Comparison of ENCODE assay signal across 8 cellular contexts in the genomic region with DNA sequence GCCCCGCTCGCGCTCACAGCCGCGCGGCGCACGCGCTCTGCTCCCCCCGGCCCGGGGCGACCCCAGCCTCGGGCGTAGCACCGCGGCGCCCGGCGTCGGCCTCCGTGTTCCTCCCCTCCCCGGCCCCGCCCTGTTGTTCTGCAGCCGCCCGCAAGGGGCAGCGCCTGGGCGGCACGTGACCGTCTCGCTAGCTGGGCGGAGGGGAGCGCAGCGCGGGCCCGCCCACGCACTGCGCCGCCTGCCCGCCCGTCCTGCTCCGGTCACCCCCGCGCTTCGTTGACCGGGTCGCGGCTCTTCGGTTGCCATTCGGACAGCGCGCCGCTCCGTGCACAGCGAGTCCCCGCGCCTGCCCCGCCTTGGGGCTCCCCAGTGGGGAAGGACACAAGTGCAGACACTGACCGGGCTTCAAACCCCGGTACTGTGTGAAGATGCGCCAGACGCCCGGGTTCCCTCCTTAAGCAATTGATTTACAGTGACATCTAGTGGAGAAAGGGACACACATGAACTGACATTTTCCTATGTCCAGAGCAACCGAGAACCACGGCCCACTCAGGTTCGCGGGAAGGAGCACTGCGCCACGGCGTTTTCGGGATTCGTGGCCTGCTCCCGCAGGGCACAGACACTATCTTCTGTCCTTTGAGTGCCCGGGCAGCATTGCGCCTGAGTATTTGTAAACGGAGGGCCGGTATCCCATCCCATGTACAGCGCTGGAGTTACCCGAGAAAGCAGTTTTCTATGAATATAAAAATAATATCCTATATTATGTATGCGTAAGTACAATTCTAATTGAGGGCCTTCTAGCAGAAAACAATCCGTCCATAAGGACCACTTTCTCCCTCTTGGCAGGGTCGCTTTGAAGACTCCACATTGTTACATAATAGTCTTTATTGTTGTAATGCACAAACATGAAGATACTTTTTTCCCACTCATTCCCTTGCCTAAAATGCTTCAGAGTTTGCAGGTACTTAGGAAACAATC. TPM values are rescaled to one million over a fixed set of nuclear protein-coding genes. Genes with fewer than 3 reads are reported as not detected.
DNase-seq lines count a peak whose midpoint lies in the region; ATAC-seq and FAIRE-seq lines count a peak whose summit lies in the region.

No MANE protein-coding gene starts in this region.

- peak overlapping the region; percentile 33 for H3K27ac ChIP-seq in mesenchymal stem cell (ENCODE audit: low read length, poor library complexity, severe bottlenecking)

- H3K9me3 ChIP-seq in endocrine pancreas (ENCODE audit: control insufficient read depth, low read length) (no peaks in the 10 kb centered on the region), mesenchymal stem cell (ENCODE audit: control insufficient read depth, low read length) (no peaks in the 10 kb centered on the region)

- H3K4me3 ChIP-seq in endocrine pancreas (ENCODE audit: control insufficient read depth, insufficient read depth, low read length): peak overlapping the region; percentile 62
- H3K4me3 ChIP-seq in mesenchymal stem cell (ENCODE audit: insufficient read depth in 1 of 2, low read depth in 1 of 2, low read length in 2 of 2): peak overlapping the region; percentile 97 to 99

- peak overlapping the region; percentile 89 to 99 for H3K18ac ChIP-seq in mesenchymal stem cell (ENCODE audit: low read depth in 1 of 2, low read length in 2 of 2)

- no peak overlapping the region for H2BK5ac ChIP-seq in mesenchymal stem cell (ENCODE audit: low read depth, low read length, poor library complexity, severe bottlenecking)

- peak overlapping the region in 1 of 2 experiments; percentile 45 for H3K14ac ChIP-seq in mesenchymal stem cell (ENCODE audit: low read length in 2 of 2)

- H3K9ac ChIP-seq in endocrine pancreas (ENCODE audit: control insufficient read depth, insufficient read depth, low read length) (peak overlapping the region; percentile 55), mesenchymal stem cell (ENCODE audit: low read length) (peak overlapping the region; percentile 86)

- H3K27me3 ChIP-seq in endocrine pancreas (ENCODE audit: control insufficient read depth, insufficient read depth, low read length) (no peaks in the 10 kb centered on the region), mesenchymal stem cell (ENCODE audit: control insufficient read depth in 1 of 2, insufficient read depth in 1 of 2, low read length in 2 of 2) (peaks cover 7 to 15% of the 10 kb centered on the region in 2 experiments)

- H3K79me1 ChIP-seq in mesenchymal stem cell (replicated peaks; ENCODE audit: low read length, poor library complexity, severe bottlenecking): no peaks in the 10 kb centered on the region

- H4K8ac ChIP-seq in mesenchymal stem cell (ENCODE audit: low read length): peak overlapping the region; percentile 42

- peak overlapping the region in 1 of 2 experiments; percentile 33 for H2BK12ac ChIP-seq in mesenchymal stem cell (ENCODE audit: low read length in 2 of 2)

- peak; percentile 87 for FAIRE-seq in HTR-8/SVneo (lab: Jason Lieb, UNC)

- peak; percentile 94 for DNase-seq in COR-L47 (lab: John Stamatoyannopoulos, UW)
- peak; percentile 91 for DNase-seq in HTR-8/SVneo (ENCODE audit: insufficient read length, low spot score)
- peak; percentile 89 to 93 for DNase-seq in NOMO-1 (lab: John Stamatoyannopoulos, UW; ENCODE audit: unreplicated experiment in 2 of 2)
- peak; percentile 85 for DNase-seq in activated CD8-positive, alpha-beta memory T cell treated with anti-CD3 and anti-CD28 coated beads, Interleukin-2, amount 50 U/mL, for 1 hour (ENCODE audit: extremely low read depth)
- peak; percentile 94 for DNase-seq in mesenchymal stem cell
- peak; percentile 85 for DNase-seq in stimulated activated CD8-positive, alpha-beta memory T cell treated with anti-CD3 and anti-CD28 coated beads, Interleukin-12 subunit alpha, Interleukin-12 subunit beta, amount 100 ng/mL, for 24 hours (ENCODE audit: extremely low read depth)

- peak overlapping the region; percentile 87 for H4K91ac ChIP-seq in mesenchymal stem cell (ENCODE audit: low read length)

- H3K4me2 ChIP-seq in mesenchymal stem cell (ENCODE audit: low read length, poor library complexity, severe bottlenecking): peak overlapping the region; percentile 69

- peak overlapping the region in 1 of 2 experiments; percentile 6 for H3K4ac ChIP-seq in mesenchymal stem cell (ENCODE audit: low read depth in 1 of 2, low read length in 2 of 2)

- H2BK120ac ChIP-seq in mesenchymal stem cell (ENCODE audit: low read depth, low read length): no peak overlapping the region

- H2AFZ ChIP-seq in mesenchymal stem cell (ENCODE audit: low read depth, low read length): peak overlapping the region; percentile 85

- H3K36me3 ChIP-seq in endocrine pancreas (ENCODE audit: control insufficient read depth, insufficient read depth, low read length) (no peaks in the 10 kb centered on the region), mesenchymal stem cell (ENCODE audit: control insufficient read depth in 1 of 2, insufficient read depth in 2 of 2, low read depth in 1 of 2, low read length in 2 of 2) (no peaks in the 10 kb centered on the region)

- no peak overlapping the region for H2AK5ac ChIP-seq in mesenchymal stem cell (ENCODE audit: low read length, severe bottlenecking)

- 1% methylated on average over 73 of the region's 81 CpGs for WGBS in mesenchymal stem cell

- ATAC-seq in GM21381 (IDR thresholded peaks at IDR 0.05; ENCODE audit: unreplicated experiment): peak; percentile 79

- H3K4me1 ChIP-seq in endocrine pancreas (ENCODE audit: control insufficient read depth, insufficient read depth, low read length) (no peaks in the 10 kb centered on the region), mesenchymal stem cell (ENCODE audit: control insufficient read depth, insufficient read depth, low read depth, low read length) (no peaks in the 10 kb centered on the region)

- peak overlapping the region; percentile 63 for H2BK15ac ChIP-seq in mesenchymal stem cell (ENCODE audit: low read depth, poor library complexity, severe bottlenecking)

- H3K23ac ChIP-seq in mesenchymal stem cell (ENCODE audit: low read length in 2 of 2): no peak overlapping the region

RNA-seq across cellular contexts. Expression of a gene that starts 0.6 kb away (rescaled TPM):
- polyA plus RNA-seq in mesenchymal stem cell (2013, experiment 1 of 2): 19.2 TPM
- polyA plus RNA-seq in mesenchymal stem cell (2013, experiment 2 of 2): 19.1 TPM

Comparison
In these comparisons a context has a peak if more than half of its experiments do, and no peak if none do; other contexts are left out.
1. Peak in every context shown above with its lines: DNase-seq, ATAC-seq, H3K4me3 ChIP-seq and H3K27ac ChIP-seq.